Comparison of ENCODE assay signal across 23 cellular contexts in the genomic region with DNA sequence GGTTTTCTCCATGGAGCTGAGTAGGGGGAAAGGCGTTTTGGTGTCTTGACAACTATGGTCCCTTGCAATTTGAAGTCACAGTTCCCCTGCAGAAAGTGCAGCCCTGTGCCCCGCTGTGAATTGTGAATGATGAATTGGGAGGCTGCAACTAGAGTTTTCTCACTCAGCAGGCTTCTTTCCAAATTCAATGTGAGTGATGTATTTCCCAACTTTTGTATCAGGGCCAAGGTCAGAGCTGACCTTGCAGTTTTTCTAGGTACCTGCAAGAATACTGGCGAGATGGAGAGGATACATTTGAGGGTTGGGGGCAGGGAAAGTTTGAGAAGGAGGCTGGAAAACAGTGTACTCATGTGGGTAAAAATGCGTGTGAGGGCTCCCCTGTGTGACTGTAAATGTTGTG. TPM values are rescaled to one million over a fixed set of nuclear protein-coding genes. Genes with fewer than 3 reads are reported as not detected.
"Had no signal": no experiment of that assay in that cellular context is flagged by ENCODE, and none has a peak within 500 bp of the region (broad histone marks: within the 10 kb centered on the region; RNA-seq: fewer than 3 reads in every experiment).

No MANE protein-coding gene starts in this region.

- H3K4me1 Mint-ChIP-seq: activated B cell treated with CpG ODN at 0.5 μM for 24 hours; naive thymus-derived CD8-positive, alpha-beta T cell had no signal

- H3K9me3 ChIP-seq: testis had no signal

- H3K27ac ChIP-seq: neural progenitor cell, testis had no signal

- H3K9me3 Mint-ChIP-seq: activated B cell treated with CpG ODN at 0.5 μM for 24 hours; activated naive CD4-positive, alpha-beta T cell treated with anti-CD3 and anti-CD28 coated beads for 36 hours; activated naive CD8-positive, alpha-beta T cell treated with anti-CD3 and anti-CD28 coated beads, Interleukin-2, amount 50 U/mL, for 24 hours; dendritic cell treated with granulocyte-macrophage colony-stimulating factor and Interleukin-4, amounts not matched to agents 40 ng/mL and 50 ng/mL, for 4 days; neural progenitor cell had no signal

- H3K4me2 ChIP-seq: neural progenitor cell had no signal

- H3K4me1 ChIP-seq: neural progenitor cell, testis had no signal

- FAIRE-seq: frontal cortex, keratinocyte, urothelium cell line had no signal

- H3K27ac Mint-ChIP-seq: activated B cell treated with CpG ODN at 0.5 μM for 24 hours; activated naive CD4-positive, alpha-beta T cell treated with anti-CD3 and anti-CD28 coated beads for 36 hours; activated naive CD8-positive, alpha-beta T cell treated with anti-CD3 and anti-CD28 coated beads, Interleukin-2, amount 50 U/mL, for 24 hours; dendritic cell treated with granulocyte-macrophage colony-stimulating factor and Interleukin-4, amounts not matched to agents 40 ng/mL and 50 ng/mL, for 4 days; naive thymus-derived CD8-positive, alpha-beta T cell; neural progenitor cell had no signal

- ATAC-seq: activated naive CD8-positive, alpha-beta T cell treated with anti-CD3 and anti-CD28 coated beads, Interleukin-2, amount 50 U/mL, for 24 hours; left cardiac atrium; naive thymus-derived CD8-positive, alpha-beta T cell; right cardiac atrium had no signal

- H3K4me3 Mint-ChIP-seq: activated B cell treated with CpG ODN at 0.5 μM for 24 hours; activated naive CD4-positive, alpha-beta T cell treated with anti-CD3 and anti-CD28 coated beads for 36 hours; activated naive CD8-positive, alpha-beta T cell treated with anti-CD3 and anti-CD28 coated beads, Interleukin-2, amount 50 U/mL, for 24 hours; dendritic cell treated with granulocyte-macrophage colony-stimulating factor and Interleukin-4, amounts not matched to agents 40 ng/mL and 50 ng/mL, for 4 days; naive thymus-derived CD8-positive, alpha-beta T cell; neural progenitor cell had no signal

- H3K4me3 ChIP-seq: neural progenitor cell, testis had no signal

- H2AFZ ChIP-seq: neural progenitor cell had no signal

- H3K36me3 Mint-ChIP-seq: naive thymus-derived CD8-positive, alpha-beta T cell; neural progenitor cell had no signal

- H3K27me3 ChIP-seq: neural progenitor cell, testis had no signal

- H3K9ac ChIP-seq: neural progenitor cell had no signal

- DNase-seq: activated B cell treated with CpG ODN at 0.5 μM for 24 hours; activated CD4-positive, alpha-beta T cell treated with anti-CD3 and anti-CD28 coated beads, Interleukin-2, amount 50 U/mL, for 1 hour; activated effector memory CD4-positive, alpha-beta T cell treated with Interleukin-2 at 50 U/mL for 16 hours; activated naive CD4-positive, alpha-beta T cell treated with anti-CD3 and anti-CD28 coated beads for 36 hours; activated naive CD8-positive, alpha-beta T cell treated with anti-CD3 and anti-CD28 coated beads, Interleukin-2, amount 50 U/mL, for 24 hours; activated T-cell treated with anti-CD3 and anti-CD28 coated beads for 4 hours; amygdala; caudate nucleus; effector CD8-positive, alpha-beta T cell; left cardiac atrium; naive thymus-derived CD8-positive, alpha-beta T cell; right cardiac atrium; stimulated activated CD4-positive, alpha-beta T cell treated with anti-CD3 and anti-CD28 coated beads, Interleukin-15, amount 100 ng/mL, for 24 hours; stimulated activated CD4-positive, alpha-beta T cell treated with anti-CD3 and anti-CD28 coated beads, Interleukin-2, amount 100 ng/mL, for 24 hours; stimulated activated naive CD4-positive, alpha-beta T cell; T-helper 2 cell; testis; trophoblast cell had no signal

- H3K27me3 Mint-ChIP-seq: activated B cell treated with CpG ODN at 0.5 μM for 24 hours; activated naive CD8-positive, alpha-beta T cell treated with anti-CD3 and anti-CD28 coated beads, Interleukin-2, amount 50 U/mL, for 24 hours; naive thymus-derived CD8-positive, alpha-beta T cell had no signal

RNA-seq across cellular contexts. Expression of gene PHEX, which starts 11.7 kb away (rescaled TPM):
- polyA plus RNA-seq: naive thymus-derived CD8-positive, alpha-beta T cell had no signal
